In genomic region chr12:93954160-93955112, GRCh38 we compare ENCODE assay signal across 1 cellular context.
TF ChIP-seq lines count a peak whose summit lies in the region.

No MANE protein-coding gene starts in this region.

TF ChIP-seq in K562, 482 proteins besides CTCF, POLR2A, EP300 and RAD21 (continued from another document):
- no peak for TF ChIP-seq ZHX1 (conservative IDR thresholded peaks at IDR 0.05; ENCODE audit: low read length)
- TF ChIP-seq ZNF561 (CRISPR knock-in tag; conservative IDR thresholded peaks at IDR 0.05), result no peak
- TF ChIP-seq MTF1 (CRISPR knock-in tag; IDR thresholded peaks at IDR 0.05; ENCODE audit: borderline replicate concordance), result no peak
- no peak for TF ChIP-seq BHLHE40 (IDR thresholded peaks at IDR 0.05; ENCODE audit: low read length)
- TF ChIP-seq BRF2 (IDR thresholded peaks at IDR 0.05; ENCODE audit: borderline replicate concordance, insufficient read depth, insufficient read length), result no peak
- no peak for TF ChIP-seq ZNF24 (IDR thresholded peaks at IDR 0.05)
- TF ChIP-seq HEY1 (CRISPR knock-in tag; IDR thresholded peaks at IDR 0.05; ENCODE audit: borderline replicate concordance), result no peak
- no peak for TF ChIP-seq GABPB2 (CRISPR knock-in tag; conservative IDR thresholded peaks at IDR 0.05)
- TF ChIP-seq TARDBP (IDR thresholded peaks at IDR 0.05), result no peak
- TF ChIP-seq PKNOX1 (IDR thresholded peaks at IDR 0.05), result no peak
- TF ChIP-seq SREBF1 (IDR thresholded peaks at IDR 0.05; ENCODE audit: borderline replicate concordance, low read depth, low read length), result no peak
- TF ChIP-seq MNT (conservative IDR thresholded peaks at IDR 0.05), result no peak
